8 cellular contexts compared by ENCODE assay signal in the genomic region with DNA sequence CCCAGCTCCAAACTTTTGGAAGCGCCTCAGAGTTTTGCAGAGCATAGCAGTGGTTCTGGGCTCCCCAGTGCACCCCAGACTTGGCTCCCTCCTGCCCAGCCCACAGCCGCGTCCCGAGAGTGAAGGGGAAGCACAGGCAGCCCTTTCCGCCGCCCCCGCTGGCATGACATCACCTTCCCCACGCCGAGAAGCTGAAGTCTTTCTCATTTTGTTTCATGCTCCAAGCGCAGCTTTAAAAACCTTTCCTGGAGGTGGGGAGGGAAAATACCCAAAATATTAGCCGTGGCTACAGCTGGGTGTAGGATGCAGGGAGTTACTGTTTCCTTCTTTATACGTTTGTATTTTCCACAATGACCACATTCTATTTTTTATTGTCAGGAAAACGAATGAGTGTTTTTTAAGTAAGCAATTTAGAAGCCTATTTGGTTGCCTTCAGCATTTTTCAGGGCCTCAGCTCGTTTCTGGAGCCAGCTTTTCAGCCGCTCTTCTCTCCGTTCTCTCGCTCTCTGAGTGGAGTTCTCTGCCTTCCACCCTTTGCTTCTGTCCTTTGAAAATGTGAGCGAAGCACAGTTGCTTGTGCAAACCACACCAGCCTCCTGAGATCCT.
DNase-seq lines count a peak whose midpoint lies in the region; ATAC-seq and TF ChIP-seq lines count a peak whose summit lies in the region.

No MANE protein-coding gene starts in this region.

- no peak for TF ChIP-seq CTCF in heart right ventricle (IDR thresholded peaks at IDR 0.05)
- TF ChIP-seq CTCF in sigmoid colon (IDR thresholded peaks at IDR 0.05) = no peak

- DNase-seq in EL (peak; percentile 76), heart right ventricle (peak; percentile 58 to 82), sigmoid colon (peak; percentile 84), NCI-H774 (lab: John Stamatoyannopoulos, UW) (no peak), NCI-H526 treated with DMSO at 0.1 percent for 48 hours (lab: John Stamatoyannopoulos, UW) (no peak)
- DNase-seq in activated T-cell treated with anti-CD3 and anti-CD28 coated beads, Interleukin-2, amount 50 U/mL, for 48 hours = peak; percentile 79 to 82

- H3K36me3 ChIP-seq in heart right ventricle (no peaks in the 10 kb centered on the region), sigmoid colon (no peaks in the 10 kb centered on the region)

- TF ChIP-seq EP300 in sigmoid colon (IDR thresholded peaks at IDR 0.05) = no peak

- H3K4me1 ChIP-seq in heart right ventricle (peaks cover 6 to 55% (median 41%) of the 10 kb centered on the region in 9 donors), sigmoid colon (peaks cover 0 to 30% (median 21%) of the 10 kb centered on the region in 4 donors)

- H3K9me3 ChIP-seq in heart right ventricle (peaks cover 0 to 27% (median 0%) of the 10 kb centered on the region in 11 donors), sigmoid colon (peaks cover 0 to 1% (median 0%) of the 10 kb centered on the region in 4 donors)

- H3K27me3 ChIP-seq in heart right ventricle = no peaks in the 10 kb centered on the region
- H3K27me3 ChIP-seq in sigmoid colon = no peaks in the 10 kb centered on the region

- no peak for TF ChIP-seq POLR2A in sigmoid colon (IDR thresholded peaks at IDR 0.05)

- intact Hi-C loops in heart right ventricle (cut with DNase I) (loop anchor here in 9 of 10 donors (1.0 to 10.0 kb wide), 15 partner anchors 42 to 390 kb away; partner anchors contain the start of genes RRBP1 (in 3 of the 9), BFSP1 (in 2 of the 9), MGME1 (in 1 of the 9) and SNX5 (in 1 of the 9)), sigmoid colon (cut with DNase I) (loop anchor here (5.0 kb wide), 1 partner anchor 88 kb away; no protein-coding TSS in a partner anchor)

- ATAC-seq in HG02885 (IDR thresholded peaks at IDR 0.05; ENCODE audit: poor library complexity, unreplicated experiment) = peak; percentile 84
- peak; percentile 69 to 86 (median 78) for ATAC-seq in heart right ventricle
- ATAC-seq in GM18858 (IDR thresholded peaks at IDR 0.05; ENCODE audit: unreplicated experiment) = no peak

- H3K27ac ChIP-seq in heart right ventricle = peak overlapping the region; percentile 51 to 89 (median 76)
- peak overlapping the region; percentile 77 to 84 (median 78) for H3K27ac ChIP-seq in sigmoid colon

- WGBS in heart right ventricle, 2 donors = 31 to 32% methylated on average over 18 of the region's 18 CpGs
- 44 to 72% methylated on average over 18 of the region's 18 CpGs for WGBS in sigmoid colon, 2 donors

- H3K4me3 ChIP-seq in heart right ventricle (peak overlapping the region in 9 of 10 donors; percentile 8 to 48 (median 43)), sigmoid colon (peak overlapping the region in 3 of 4 donors; percentile 39 to 49 (median 45))

Comparison
In these comparisons a context has a peak if more than half of its experiments do, and no peak if none do; other contexts are left out.
1. DNase-seq: peak in EL (single experiment), activated T-cell treated with anti-CD3 and anti-CD28 coated beads, Interleukin-2, amount 50 U/mL, for 48 hours (2 of 2), heart right ventricle (2 of 2) and sigmoid colon (single experiment); none in NCI-H774 (single experiment) and NCI-H526 treated with DMSO at 0.1 percent for 48 hours (single experiment).